22 cellular contexts compared by ENCODE assay signal in the genomic region with DNA sequence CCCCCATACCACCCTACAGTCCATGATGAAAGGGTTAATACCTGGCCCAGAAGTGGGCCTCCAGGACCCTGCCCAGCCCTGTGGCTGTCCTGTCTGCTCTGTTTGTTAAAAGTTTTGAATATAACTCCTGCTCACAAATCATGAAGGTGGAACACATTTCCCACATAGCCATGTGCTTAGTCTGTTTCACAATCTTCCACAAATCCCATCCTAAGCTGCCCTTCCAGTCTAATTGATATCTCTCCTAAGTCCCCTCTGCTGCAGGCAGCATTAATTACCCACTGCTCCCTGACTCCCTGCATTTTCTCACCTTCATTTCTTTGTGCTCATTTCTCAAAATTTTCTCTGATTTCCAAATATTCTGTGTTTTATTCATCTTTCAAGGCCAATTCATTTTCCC.
"Had no signal": no experiment of that assay in that cellular context is flagged by ENCODE, and none has a peak within 500 bp of the region (broad histone marks: within the 10 kb centered on the region; RNA-seq: fewer than 3 reads in every experiment).

No MANE protein-coding gene starts in this region.

- H3K4me1 ChIP-seq: heart right ventricle, left ventricle myocardium inferior, sigmoid colon, tibial artery, upper lobe of right lung, vagina had no signal

- H3K4me3 ChIP-seq: dorsolateral prefrontal cortex, heart right ventricle, left ventricle myocardium inferior, lung, sigmoid colon, skin epidermis, tibial artery, upper lobe of right lung, vagina had no signal

- H3K27me3 ChIP-seq: dorsolateral prefrontal cortex, neutrophil, sigmoid colon, tibial artery, upper lobe of right lung, vagina had no signal

- FAIRE-seq: frontal cortex, keratinocyte had no signal

- H3K36me3 ChIP-seq: heart right ventricle, left ventricle myocardium inferior, neutrophil, sigmoid colon, tibial artery, upper lobe of right lung, vagina had no signal

- ATAC-seq: heart right ventricle, left cardiac atrium, upper lobe of right lung had no signal

- H3K27ac ChIP-seq: heart right ventricle, left ventricle myocardium inferior, neutrophil, sigmoid colon, skin epidermis, tibial artery, upper lobe of right lung, vagina had no signal

- H3K9me3 ChIP-seq: heart right ventricle, left ventricle myocardium inferior, neutrophil, sigmoid colon, tibial artery, upper lobe of right lung, vagina had no signal

- DNase-seq: cortex of kidney; dorsolateral prefrontal cortex; effector CD8-positive, alpha-beta T cell; heart right ventricle; immature natural killer cell; left cardiac atrium; left ventricle myocardium inferior; mesenchymal stem cell; naive B cell; nephron progenitor cell; sigmoid colon; stimulated activated CD4-positive, alpha-beta T cell treated with anti-CD3 and anti-CD28 coated beads, Interleukin-12 subunit alpha, Interleukin-12 subunit beta, amount 100 ng/mL, for 4 hours; stimulated activated CD4-positive, alpha-beta T cell treated with anti-CD3 and anti-CD28 coated beads, Interleukin-2, amount 100 ng/mL, for 48 hours; stimulated activated naive CD4-positive, alpha-beta T cell treated with Interleukin-2 at 50 U/mL for 16 hours; tibial artery; upper lobe of right lung had no signal
